Comparison of ENCODE assay signal across 1 cellular context in genomic region chr9:94084314-94084713, GRCh38.
A peak's percentile ranks its signal among the peaks of the same experiment; 100 is the strongest.
TF ChIP-seq lines count a peak whose summit lies in the region.

TSS of gene PTPDC1 (plus strand) at chr9:94084464. CDS start at chr9:94084531, 67 bp downstream.

TF ChIP-seq in HEK293, 187 proteins besides CTCF, POLR2A, EP300 and RAD21 (continued from another document):
- 0 out of 2 replicates have a peak, but pooled peaks have one; percentile 43 for TF ChIP-seq ZBTB44 (tag by site-specific recombination; IDR thresholded peaks at IDR 0.05)
